1 cellular context compared by ENCODE assay signal in the genomic region with DNA sequence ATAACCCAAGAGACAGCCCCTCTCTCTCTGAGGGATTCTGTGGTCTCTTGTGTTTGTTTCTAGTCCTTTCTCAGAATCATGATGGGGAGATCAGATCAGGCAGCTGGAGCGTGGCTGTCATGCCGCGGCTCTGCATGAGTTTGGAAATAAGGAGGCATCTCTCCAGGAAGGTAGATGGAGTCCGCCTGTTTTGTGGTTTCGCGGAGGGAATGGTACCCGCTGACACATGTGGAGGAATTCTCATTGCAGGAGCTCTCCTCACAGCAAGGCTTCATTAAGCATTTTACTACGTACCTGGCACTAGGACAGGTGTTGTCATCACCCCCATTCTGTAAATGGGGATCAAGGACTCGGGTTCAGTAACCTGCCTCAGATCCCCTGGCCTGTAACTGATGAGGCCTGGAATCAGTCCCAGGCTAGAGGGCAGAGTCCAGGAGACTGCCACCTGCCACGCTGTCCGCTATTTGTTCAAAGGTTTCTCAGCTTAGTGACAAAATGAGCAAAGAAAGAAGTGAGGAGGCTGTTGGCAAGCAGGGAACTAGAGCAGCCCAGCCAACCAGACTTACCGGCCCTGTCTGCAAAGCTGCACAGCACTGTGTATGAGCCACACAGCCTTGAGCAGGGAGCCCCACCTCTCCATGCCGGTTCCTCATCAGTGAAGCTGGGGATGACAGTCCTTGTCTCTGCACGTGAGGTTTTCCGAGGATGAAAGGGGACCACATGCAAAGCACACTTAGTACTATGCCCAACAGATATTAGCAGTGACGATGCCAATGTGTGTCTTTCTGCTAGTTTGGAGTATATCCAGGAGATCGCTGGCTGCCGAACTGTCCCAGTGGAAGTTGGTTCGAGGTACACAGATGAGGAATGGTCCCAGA.
TF ChIP-seq lines count a peak whose summit lies in the region.

No MANE protein-coding gene starts in this region.

TF ChIP-seq in HepG2, 621 proteins besides CTCF, POLR2A, EP300 and RAD21 (continued from another document and continues in another):
- TF ChIP-seq, protein P1, sequence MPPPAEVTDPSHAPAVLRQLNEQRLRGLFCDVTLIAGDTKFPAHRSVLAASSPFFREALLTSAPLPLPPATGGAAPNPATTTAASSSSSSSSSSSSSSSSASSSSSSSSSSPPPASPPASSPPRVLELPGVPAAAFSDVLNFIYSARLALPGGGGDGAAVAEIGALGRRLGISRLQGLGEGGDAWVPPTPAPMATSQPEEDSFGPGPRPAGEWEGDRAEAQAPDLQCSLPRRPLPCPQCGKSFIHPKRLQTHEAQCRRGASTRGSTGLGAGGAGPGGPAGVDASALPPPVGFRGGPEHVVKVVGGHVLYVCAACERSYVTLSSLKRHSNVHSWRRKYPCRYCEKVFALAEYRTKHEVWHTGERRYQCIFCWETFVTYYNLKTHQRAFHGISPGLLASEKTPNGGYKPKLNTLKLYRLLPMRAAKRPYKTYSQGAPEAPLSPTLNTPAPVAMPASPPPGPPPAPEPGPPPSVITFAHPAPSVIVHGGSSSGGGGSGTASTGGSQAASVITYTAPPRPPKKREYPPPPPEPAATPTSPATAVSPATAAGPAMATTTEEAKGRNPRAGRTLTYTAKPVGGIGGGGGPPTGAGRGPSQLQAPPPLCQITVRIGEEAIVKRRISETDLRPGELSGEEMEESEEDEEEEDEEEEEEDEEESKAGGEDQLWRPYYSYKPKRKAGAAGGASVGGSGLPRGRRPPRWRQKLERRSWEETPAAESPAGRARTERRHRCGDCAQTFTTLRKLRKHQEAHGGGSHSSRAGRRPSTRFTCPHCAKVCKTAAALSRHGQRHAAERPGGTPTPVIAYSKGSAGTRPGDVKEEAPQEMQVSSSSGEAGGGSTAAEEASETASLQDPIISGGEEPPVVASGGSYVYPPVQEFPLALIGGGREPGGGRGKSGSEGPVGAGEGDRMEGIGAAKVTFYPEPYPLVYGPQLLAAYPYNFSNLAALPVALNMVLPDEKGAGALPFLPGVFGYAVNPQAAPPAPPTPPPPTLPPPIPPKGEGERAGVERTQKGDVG (CRISPR knock-in tag; IDR thresholded peaks at IDR 0.05; ENCODE audit: borderline replicate concordance) = peak; percentile 86; the same call in 1 of the 2 replicates
- TF ChIP-seq PHF21A (CRISPR knock-in tag; IDR thresholded peaks at IDR 0.05) = peak; percentile 90; the same call in 1 of the 2 replicates
- peak; percentile 77; the same call in 1 of the 2 replicates for TF ChIP-seq MEIS1 (CRISPR knock-in tag; IDR thresholded peaks at IDR 0.05; ENCODE audit: borderline replicate concordance)
- TF ChIP-seq ARHGAP35 (CRISPR knock-in tag; IDR thresholded peaks at IDR 0.05; ENCODE audit: borderline replicate concordance) = peak; percentile 66; the same call in 1 of the 2 replicates
- TF ChIP-seq ZNF547 (CRISPR knock-in tag; IDR thresholded peaks at IDR 0.05) = peak; percentile 69; the same call in 1 of the 2 replicates
- TF ChIP-seq ZNF343 (CRISPR knock-in tag; IDR thresholded peaks at IDR 0.05) = peak; percentile 78
- no peak for TF ChIP-seq CENPX (CRISPR knock-in tag; IDR thresholded peaks at IDR 0.05)
- TF ChIP-seq RCOR2 (CRISPR knock-in tag; IDR thresholded peaks at IDR 0.05) = peak; percentile 36; the same call in 1 of the 2 replicates
- peak; percentile 66 for TF ChIP-seq MYC (CRISPR knock-in tag; IDR thresholded peaks at IDR 0.05; ENCODE audit: borderline replicate concordance)
- TF ChIP-seq ZNF501 (CRISPR knock-in tag; IDR thresholded peaks at IDR 0.05) = peak; percentile 75
- peak; percentile 85 for TF ChIP-seq ZEB1 (IDR thresholded peaks at IDR 0.05; ENCODE audit: insufficient replicate concordance, low read depth)
- TF ChIP-seq MBD4 (IDR thresholded peaks at IDR 0.05; ENCODE audit: borderline replicate concordance, low read length) = no peak
- 0 out of 2 replicates have a peak, but pooled peaks have one; percentile 10 for TF ChIP-seq TCF7 (IDR thresholded peaks at IDR 0.05; ENCODE audit: low read depth)
- peak; percentile 42; the same call in 1 of the 2 replicates for TF ChIP-seq KDM6A (CRISPR knock-in tag; IDR thresholded peaks at IDR 0.05; ENCODE audit: low read depth)
- no peak for TF ChIP-seq RBM39 (IDR thresholded peaks at IDR 0.05; ENCODE audit: low read depth, low read length, poor library complexity, severe bottlenecking)
- TF ChIP-seq SALL2 (CRISPR knock-in tag; IDR thresholded peaks at IDR 0.05) = no peak
- TF ChIP-seq AHDC1 (CRISPR knock-in tag; IDR thresholded peaks at IDR 0.05; ENCODE audit: borderline replicate concordance) = 0 out of 2 replicates have a peak, but pooled peaks have one; percentile 35
- peak; percentile 53; the same call in 1 of the 2 replicates for TF ChIP-seq MED1 (CRISPR knock-in tag; IDR thresholded peaks at IDR 0.05)
- peak; percentile 58; the same call in 1 of the 2 replicates for TF ChIP-seq RXRA (CRISPR knock-in tag; IDR thresholded peaks at IDR 0.05)
- TF ChIP-seq RFX5 (IDR thresholded peaks at IDR 0.05; ENCODE audit: low read depth, low read length) = peak; percentile 9; the same call in 1 of the 2 replicates
- TF ChIP-seq ZNF160 (CRISPR knock-in tag; IDR thresholded peaks at IDR 0.05) = no peak
- no peak for TF ChIP-seq ZNF441 (CRISPR knock-in tag; IDR thresholded peaks at IDR 0.05; ENCODE audit: borderline replicate concordance)
- TF ChIP-seq CCDC6 (CRISPR knock-in tag; IDR thresholded peaks at IDR 0.05) = no peak
- TF ChIP-seq HDAC1 (CRISPR knock-in tag; IDR thresholded peaks at IDR 0.05) = peak; percentile 70
- peak; percentile 43; the same call in 1 of the 2 replicates for TF ChIP-seq KDM2A (CRISPR knock-in tag; IDR thresholded peaks at IDR 0.05; ENCODE audit: borderline replicate concordance, low read depth)
- TF ChIP-seq GFI1 (CRISPR knock-in tag; IDR thresholded peaks at IDR 0.05; ENCODE audit: borderline replicate concordance) = peak; percentile 53; the same call in 1 of the 2 replicates
- TF ChIP-seq TFDP2 (CRISPR knock-in tag; IDR thresholded peaks at IDR 0.05) = 0 out of 2 replicates have a peak, but pooled peaks have one; percentile 26
- TF ChIP-seq NKX3-1 (CRISPR knock-in tag; IDR thresholded peaks at IDR 0.05) = no peak
- TF ChIP-seq STAT6 (CRISPR knock-in tag; IDR thresholded peaks at IDR 0.05; ENCODE audit: borderline replicate concordance) = peak; percentile 58; the same call in 1 of the 2 replicates
- TF ChIP-seq SSRP1 (CRISPR knock-in tag; IDR thresholded peaks at IDR 0.05) = 0 out of 2 replicates have a peak, but pooled peaks have one; percentile 54
- TF ChIP-seq THAP7 (CRISPR knock-in tag; IDR thresholded peaks at IDR 0.05) = peak; percentile 36; the same call in 1 of the 2 replicates
- 0 out of 2 replicates have a peak, but pooled peaks have one; percentile 27 for TF ChIP-seq TSC22D2 (CRISPR knock-in tag; IDR thresholded peaks at IDR 0.05; ENCODE audit: borderline replicate concordance)
- no peak for TF ChIP-seq ISX (CRISPR knock-in tag; conservative IDR thresholded peaks at IDR 0.05)
- TF ChIP-seq ZNF674 (CRISPR knock-in tag; IDR thresholded peaks at IDR 0.05; ENCODE audit: low read depth) = no peak
- TF ChIP-seq IRF2 (CRISPR knock-in tag; IDR thresholded peaks at IDR 0.05) = 0 out of 2 replicates have a peak, but pooled peaks have one; percentile 54
- no peak for TF ChIP-seq NFE2L2 (IDR thresholded peaks at IDR 0.05; ENCODE audit: low read length)
- no peak for TF ChIP-seq TFE3 (CRISPR knock-in tag; IDR thresholded peaks at IDR 0.05)
- no peak for TF ChIP-seq ZNF704 (CRISPR knock-in tag; IDR thresholded peaks at IDR 0.05; ENCODE audit: borderline replicate concordance)
- TF ChIP-seq ZSCAN31 (CRISPR knock-in tag; IDR thresholded peaks at IDR 0.05; ENCODE audit: low read depth) = no peak
- no peak for TF ChIP-seq KDM1A (CRISPR knock-in tag; IDR thresholded peaks at IDR 0.05)
